22 cellular contexts compared by ENCODE assay signal in genomic region chr12:46134852-46135251, GRCh38.
"Had no signal": no experiment of that assay in that cellular context is flagged by ENCODE, and none has a peak within 500 bp of the region (broad histone marks: within the 10 kb centered on the region; RNA-seq: fewer than 3 reads in every experiment).

No MANE protein-coding gene starts in this region.

- H3K9me3 Mint-ChIP-seq: natural killer cell; neural crest cell; stimulated activated naive CD8-positive, alpha-beta T cell treated with anti-CD3 and anti-CD28 coated beads, Interleukin-15, Interleukin-2, amounts not matched to agents 100 ng/mL and 50 ng/mL, for 24 hours had no signal

- H3K36me3 ChIP-seq: esophagus muscularis mucosa, gastroesophageal sphincter, heart left ventricle, neutrophil, sigmoid colon, spleen, thoracic aorta, tibial nerve, vagina had no signal

- H3K9me3 ChIP-seq: esophagus muscularis mucosa, gastroesophageal sphincter, heart left ventricle, neutrophil, psoas muscle, sigmoid colon, spleen, thoracic aorta, tibial nerve, vagina had no signal

- H3K27ac Mint-ChIP-seq: natural killer cell; stimulated activated naive B cell treated with anti-CD40 and anti-IgM and Interleukin-4, amounts not matched to agents 10 μg/mL and 1 μg/mL and 100 μg/mL, for 72 hours; stimulated activated naive CD8-positive, alpha-beta T cell treated with anti-CD3 and anti-CD28 coated beads, Interleukin-15, Interleukin-2, amounts not matched to agents 100 ng/mL and 50 ng/mL, for 24 hours had no signal

- ATAC-seq: foreskin keratinocyte; gastroesophageal sphincter; heart left ventricle; natural killer cell; psoas muscle; right cardiac atrium; stimulated activated naive B cell treated with anti-CD40 and anti-IgM and Interleukin-4, amounts not matched to agents 10 μg/mL and 1 μg/mL and 100 μg/mL, for 72 hours had no signal

- H3K4me3 Mint-ChIP-seq: natural killer cell; neural crest cell; stimulated activated naive B cell treated with anti-CD40 and anti-IgM and Interleukin-4, amounts not matched to agents 10 μg/mL and 1 μg/mL and 100 μg/mL, for 72 hours; stimulated activated naive CD8-positive, alpha-beta T cell treated with anti-CD3 and anti-CD28 coated beads, Interleukin-15, Interleukin-2, amounts not matched to agents 100 ng/mL and 50 ng/mL, for 24 hours had no signal

- H3K27ac ChIP-seq: coronary artery, esophagus muscularis mucosa, foreskin keratinocyte, gastroesophageal sphincter, heart left ventricle, neutrophil, psoas muscle, sigmoid colon, spleen, thoracic aorta, tibial nerve, vagina had no signal

- H3K27me3 ChIP-seq: esophagus muscularis mucosa, gastroesophageal sphincter, neutrophil, sigmoid colon, spleen, tibial nerve, vagina had no signal

- H3K4me1 Mint-ChIP-seq: natural killer cell, neural crest cell had no signal

- H3K4me3 ChIP-seq: coronary artery, esophagus muscularis mucosa, gastroesophageal sphincter, heart left ventricle, psoas muscle, sigmoid colon, spleen, thoracic aorta, tibial nerve, vagina had no signal

- H3K4me1 ChIP-seq: esophagus muscularis mucosa, foreskin keratinocyte, gastroesophageal sphincter, psoas muscle, spleen, tibial nerve, vagina had no signal

- DNase-seq: dermis blood vessel endothelial cell; effector memory CD4-positive, alpha-beta T cell; foreskin keratinocyte; heart left ventricle; hypothalamus; natural killer cell; psoas muscle; right cardiac atrium; sigmoid colon; spleen; stimulated activated CD4-positive, alpha-beta T cell treated with anti-CD3 and anti-CD28 coated beads, Interleukin-15, amount 100 ng/mL, for 24 hours; stimulated activated CD4-positive, alpha-beta T cell treated with anti-CD3 and anti-CD28 coated beads, Interleukin-2, amount 100 ng/mL, for 48 hours; stimulated activated naive B cell treated with anti-CD40 and anti-IgM and Interleukin-4, amounts not matched to agents 10 μg/mL and 1 μg/mL and 100 μg/mL, for 72 hours had no signal

- H3K36me3 Mint-ChIP-seq: natural killer cell; stimulated activated naive B cell treated with anti-CD40 and anti-IgM and Interleukin-4, amounts not matched to agents 10 μg/mL and 1 μg/mL and 100 μg/mL, for 72 hours had no signal

- H3K27me3 Mint-ChIP-seq: stimulated activated naive B cell treated with anti-CD40 and anti-IgM and Interleukin-4, amounts not matched to agents 10 μg/mL and 1 μg/mL and 100 μg/mL, for 72 hours had no signal
